15 cellular contexts compared by ENCODE assay signal in genomic region chr7:51198654-51199053, GRCh38.
"Had no signal": no experiment of that assay in that cellular context is flagged by ENCODE, and none has a peak within 500 bp of the region (broad histone marks: within the 10 kb centered on the region; RNA-seq: fewer than 3 reads in every experiment).

No MANE protein-coding gene starts in this region.

- H3K27me3 ChIP-seq: gastroesophageal sphincter, ovary, sigmoid colon, upper lobe of left lung had no signal

- H3K4me1 ChIP-seq: gastroesophageal sphincter, sigmoid colon, spleen, upper lobe of left lung had no signal

- H3K9me3 ChIP-seq: mucosa of descending colon, ovary, sigmoid colon, upper lobe of left lung had no signal

- DNase-seq: activated CD4-positive, alpha-beta memory T cell treated with anti-CD3 and anti-CD28 coated beads for 36 hours; activated CD4-positive, alpha-beta T cell treated with anti-CD3 and anti-CD28 coated beads for 36 hours; activated CD8-positive, alpha-beta memory T cell treated with anti-CD3 and anti-CD28 coated beads, Interleukin-2, amount 10 ng/mL, durations not matched to agents 7 days and 5 days; activated naive CD4-positive, alpha-beta T cell treated with anti-CD3 and anti-CD28 coated beads, Interleukin-2, amount 10 ng/mL, durations not matched to agents 7 days and 5 days; activated T-cell treated with anti-CD3 and anti-CD28 coated beads, Interleukin-2, amount 50 U/mL, for 1 hour; erythroblast; mucosa of descending colon; naive thymus-derived CD4-positive, alpha-beta T cell; ovary; sigmoid colon; spleen; stimulated activated naive CD8-positive, alpha-beta T cell treated with anti-CD3 and anti-CD28 coated beads, Interleukin-15, amount 100 ng/mL, for 72 hours; upper lobe of left lung had no signal

- H3K4me3 ChIP-seq: gastroesophageal sphincter, mucosa of descending colon, ovary, sigmoid colon, spleen, upper lobe of left lung had no signal

- ATAC-seq: activated CD4-positive, alpha-beta T cell treated with anti-CD3 and anti-CD28 coated beads for 36 hours; activated CD8-positive, alpha-beta memory T cell treated with anti-CD3 and anti-CD28 coated beads, Interleukin-2, amount 10 ng/mL, durations not matched to agents 7 days and 5 days; gastroesophageal sphincter; left lobe of liver; mucosa of descending colon; naive thymus-derived CD4-positive, alpha-beta T cell; stimulated activated naive CD8-positive, alpha-beta T cell treated with anti-CD3 and anti-CD28 coated beads, Interleukin-15, amount 100 ng/mL, for 72 hours had no signal

- H3K36me3 ChIP-seq: gastroesophageal sphincter, ovary, sigmoid colon, spleen, upper lobe of left lung had no signal

- H3K27ac ChIP-seq: gastroesophageal sphincter, ovary, sigmoid colon, spleen, upper lobe of left lung had no signal
